Comparison of ENCODE assay signal across 19 cellular contexts in the genomic region with DNA sequence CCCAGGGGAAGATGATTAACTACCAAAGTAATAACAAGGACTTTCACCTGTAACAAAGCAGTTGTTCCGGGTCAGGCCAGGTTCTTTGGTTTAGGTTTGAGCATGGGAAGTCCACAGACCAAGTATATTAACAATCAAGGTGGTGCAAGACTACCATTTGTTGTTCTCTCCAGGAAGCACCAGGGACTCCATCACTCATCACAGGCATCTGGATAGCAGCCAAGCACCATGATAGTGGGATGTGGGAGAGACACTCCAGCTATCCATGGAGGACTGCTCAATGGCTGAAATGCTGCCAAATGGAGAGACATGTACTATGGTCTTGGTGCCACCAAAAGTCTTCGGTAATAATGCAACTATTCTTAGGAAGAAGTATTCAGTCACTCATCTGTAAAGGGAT.
A peak's percentile ranks its signal among the peaks of the same experiment; 100 is the strongest.
DNase-seq lines count a peak whose midpoint lies in the region; ATAC-seq, FAIRE-seq and TF ChIP-seq lines count a peak whose summit lies in the region.
"Had no signal": no experiment of that assay in that cellular context is flagged by ENCODE, and none has a peak within 500 bp of the region (broad histone marks: within the 10 kb centered on the region; RNA-seq: fewer than 3 reads in every experiment).

No MANE protein-coding gene starts in this region.

- H3K9me3 Mint-ChIP-seq in stimulated activated effector memory CD8-positive, alpha-beta T cell treated with anti-CD3 and anti-CD28 coated beads, Interleukin-12 subunit alpha, Interleukin-12 subunit beta, amount 100 ng/mL, for 72 hours: no peaks in the 10 kb centered on the region
- no peaks in the 10 kb centered on the region for H3K9me3 Mint-ChIP-seq in stimulated activated naive B cell treated with anti-CD40 and anti-IgM and Interleukin-4, amounts not matched to agents 10 μg/mL and 1 μg/mL and 100 μg/mL, for 72 hours
- H3K9me3 Mint-ChIP-seq: activated naive CD4-positive, alpha-beta T cell treated with anti-CD3 and anti-CD28 coated beads, Interleukin-2, amount 50 U/mL, for 24 hours; memory B cell had no signal

- H3K27me3 Mint-ChIP-seq in stimulated activated naive B cell treated with anti-CD40 and anti-IgM and Interleukin-4, amounts not matched to agents 10 μg/mL and 1 μg/mL and 100 μg/mL, for 72 hours: no peaks in the 10 kb centered on the region
- H3K27me3 Mint-ChIP-seq: activated naive CD4-positive, alpha-beta T cell treated with anti-CD3 and anti-CD28 coated beads, Interleukin-2, amount 50 U/mL, for 24 hours; memory B cell had no signal

- BruUV-seq in HepG2 (replicated peaks; lab: Mats Ljungman, UMichigan): no TSS peak

- H3K27ac ChIP-seq in HepG2 (ENCODE audit: extremely low read length, insufficient read depth, low read length): no peak overlapping the region
- H3K27ac ChIP-seq: BLaER1 treated with 17β-estradiol and CSF1 and Interleukin-3, amounts not matched to agents 10 nM and 100 nM; breast epithelium; neutrophil; tibial artery had no signal

- no peak overlapping the region for H3K27ac Mint-ChIP-seq in stimulated activated effector memory CD8-positive, alpha-beta T cell treated with anti-CD3 and anti-CD28 coated beads, Interleukin-12 subunit alpha, Interleukin-12 subunit beta, amount 100 ng/mL, for 72 hours
- H3K27ac Mint-ChIP-seq in stimulated activated naive B cell treated with anti-CD40 and anti-IgM and Interleukin-4, amounts not matched to agents 10 μg/mL and 1 μg/mL and 100 μg/mL, for 72 hours: no peak overlapping the region
- H3K27ac Mint-ChIP-seq: activated naive CD4-positive, alpha-beta T cell treated with anti-CD3 and anti-CD28 coated beads, Interleukin-2, amount 50 U/mL, for 24 hours; memory B cell had no signal

- no peak overlapping the region for H3K4me2 ChIP-seq in HepG2 (ENCODE audit: low read depth, low read length)
- H3K4me2 ChIP-seq: BLaER1 treated with 17β-estradiol and CSF1 and Interleukin-3, amounts not matched to agents 10 nM and 100 nM had no signal

- 29% methylated on average over 2 of the region's 2 CpGs for WGBS in HepG2 (ENCODE audit: low lambda C conversion rate)

- TF ChIP-seq RAD21 in HepG2 (CRISPR knock-in tag; IDR thresholded peaks at IDR 0.05): no peak

- FAIRE-seq in HepG2 (lab: Jason Lieb, UNC) (no peak), GM12891 (lab: Jason Lieb, UNC) (no peak)

- H3K4me3 Mint-ChIP-seq in stimulated activated effector memory CD8-positive, alpha-beta T cell treated with anti-CD3 and anti-CD28 coated beads, Interleukin-12 subunit alpha, Interleukin-12 subunit beta, amount 100 ng/mL, for 72 hours: no peak overlapping the region
- H3K4me3 Mint-ChIP-seq in stimulated activated naive B cell treated with anti-CD40 and anti-IgM and Interleukin-4, amounts not matched to agents 10 μg/mL and 1 μg/mL and 100 μg/mL, for 72 hours: no peak overlapping the region
- H3K4me3 Mint-ChIP-seq: activated naive CD4-positive, alpha-beta T cell treated with anti-CD3 and anti-CD28 coated beads, Interleukin-2, amount 50 U/mL, for 24 hours; memory B cell had no signal

- POLR2A ChIA-PET in HepG2 (lab: Yijun Ruan, JAX): no interaction called here

- H3K4me1 Mint-ChIP-seq in stimulated activated effector memory CD8-positive, alpha-beta T cell treated with anti-CD3 and anti-CD28 coated beads, Interleukin-12 subunit alpha, Interleukin-12 subunit beta, amount 100 ng/mL, for 72 hours: peaks cover 27% of the 10 kb centered on the region
- no peaks in the 10 kb centered on the region for H3K4me1 Mint-ChIP-seq in stimulated activated naive B cell treated with anti-CD40 and anti-IgM and Interleukin-4, amounts not matched to agents 10 μg/mL and 1 μg/mL and 100 μg/mL, for 72 hours
- H3K4me1 Mint-ChIP-seq: memory B cell had no signal

- intact Hi-C loops in left colon (cut with DNase I, micrococcal nuclease): no loop called here
- intact Hi-C loops in HepG2 (cut with micrococcal nuclease; ENCODE audit: unreplicated experiment): no loop called here

- no peaks in the 10 kb centered on the region for H4K20me1 ChIP-seq in HepG2 (ENCODE audit: insufficient read depth, low read length)
- H4K20me1 ChIP-seq: BLaER1 treated with 17β-estradiol and CSF1 and Interleukin-3, amounts not matched to agents 10 nM and 100 nM had no signal

- no peaks in the 10 kb centered on the region for H3K27me3 ChIP-seq in HepG2 (ENCODE audit: control insufficient read depth in 1 of 2, insufficient read depth in 2 of 2, low read length in 2 of 2)
- H3K27me3 ChIP-seq: BLaER1 treated with 17β-estradiol and CSF1 and Interleukin-3, amounts not matched to agents 10 nM and 100 nM; breast epithelium; neutrophil; tibial artery had no signal

- H3K36me3 Mint-ChIP-seq in stimulated activated effector memory CD8-positive, alpha-beta T cell treated with anti-CD3 and anti-CD28 coated beads, Interleukin-12 subunit alpha, Interleukin-12 subunit beta, amount 100 ng/mL, for 72 hours: no peaks in the 10 kb centered on the region
- H3K36me3 Mint-ChIP-seq in stimulated activated naive B cell treated with anti-CD40 and anti-IgM and Interleukin-4, amounts not matched to agents 10 μg/mL and 1 μg/mL and 100 μg/mL, for 72 hours: no peaks in the 10 kb centered on the region
- H3K36me3 Mint-ChIP-seq: memory B cell had no signal

- in situ Hi-C loops in HepG2 (cut with HindIII; ENCODE audit: extremely low pct_ligation_motif_present, low pct_unique_long_range_greater_than_20kb): no loop called here

- H2AFZ ChIP-seq in HepG2 (ENCODE audit: low read length): no peak overlapping the region

- TF ChIP-seq POLR2A in HepG2 (IDR thresholded peaks at IDR 0.05; ENCODE audit: insufficient read depth in 1 of 2, low read depth in 2 of 2, low read length in 2 of 2) (no peak), GM12891 (IDR thresholded peaks at IDR 0.05; ENCODE audit: low read depth, low read length) (no peak)

- no peak overlapping the region for H3K9ac ChIP-seq in HepG2 (ENCODE audit: insufficient read depth, low read depth, low read length)
- H3K9ac ChIP-seq: BLaER1 treated with 17β-estradiol and CSF1 and Interleukin-3, amounts not matched to agents 10 nM and 100 nM had no signal

- ATAC-seq in left colon (peak; percentile 37), HepG2 (no peak)
- ATAC-seq in stimulated activated effector memory CD8-positive, alpha-beta T cell treated with anti-CD3 and anti-CD28 coated beads, Interleukin-12 subunit alpha, Interleukin-12 subunit beta, amount 100 ng/mL, for 72 hours: no peak
- ATAC-seq in stimulated activated naive B cell treated with anti-CD40 and anti-IgM and Interleukin-4, amounts not matched to agents 10 μg/mL and 1 μg/mL and 100 μg/mL, for 72 hours (replicated peaks): no peak

- H3K4me3 ChIP-seq in choroid plexus epithelial cell (ENCODE audit: low read depth, low read length) (no peak overlapping the region), HepG2 (replicated peaks in 1 of 3; ENCODE audit: insufficient read depth in 1 of 3, low read depth in 2 of 3, low read length in 3 of 3) (no peak overlapping the region)
- H3K4me3 ChIP-seq: BLaER1 treated with 17β-estradiol and CSF1 and Interleukin-3, amounts not matched to agents 10 nM and 100 nM; breast epithelium; tibial artery had no signal

- CTCF ChIA-PET in HepG2 (lab: Yijun Ruan, JAX; ENCODE audit: low intra/inter-chr PET ratio, low total read pairs): no interaction called here

- H3K36me3 ChIP-seq in HepG2 (replicated peaks in 1 of 2; ENCODE audit: control insufficient read depth in 1 of 2, insufficient read depth in 2 of 2, low read length in 2 of 2): no peaks in the 10 kb centered on the region
- H3K36me3 ChIP-seq: BLaER1 treated with 17β-estradiol and CSF1 and Interleukin-3, amounts not matched to agents 10 nM and 100 nM; breast epithelium; neutrophil; tibial artery had no signal

- no peaks in the 10 kb centered on the region for H3K4me1 ChIP-seq in HepG2 (ENCODE audit: insufficient read depth, low read length)
- H3K4me1 ChIP-seq: breast epithelium had no signal

- H3K9me3 ChIP-seq in HepG2 (ENCODE audit: low read length): no peaks in the 10 kb centered on the region
- H3K9me3 ChIP-seq: BLaER1 treated with 17β-estradiol and CSF1 and Interleukin-3, amounts not matched to agents 10 nM and 100 nM; breast epithelium; neutrophil; tibial artery had no signal

- TF ChIP-seq EP300 in HepG2 (IDR thresholded peaks at IDR 0.05; ENCODE audit: low read depth in 2 of 2, low read length in 2 of 2) (no peak), HepG2 (CRISPR knock-in tag; IDR thresholded peaks at IDR 0.05; ENCODE audit: borderline replicate concordance) (no peak)

- H3K79me2 ChIP-seq in HepG2 (ENCODE audit: insufficient read depth, low read length): no peaks in the 10 kb centered on the region

- TF ChIP-seq CTCF in choroid plexus epithelial cell (conservative IDR thresholded peaks at IDR 0.05; ENCODE audit: low read depth, low read length): no peak
- no peak for TF ChIP-seq CTCF in HepG2 (CRISPR knock-in tag; IDR thresholded peaks at IDR 0.05)

- DNase-seq in DMS153 (lab: John Stamatoyannopoulos, UW): peak; percentile 38
- DNase-seq in NCI-H1105 treated with DMSO at 0.1 percent for 48 hours (lab: John Stamatoyannopoulos, UW): peak; percentile 21
- peak; percentile 16 for DNase-seq in choroid plexus epithelial cell (ENCODE audit: low read depth)
- no peak for DNase-seq in left colon
- DNase-seq in stimulated activated effector memory CD8-positive, alpha-beta T cell treated with anti-CD3 and anti-CD28 coated beads, Interleukin-12 subunit alpha, Interleukin-12 subunit beta, amount 100 ng/mL, for 72 hours (ENCODE audit: low spot score in 2 of 2): no peak
- DNase-seq in HepG2 (ENCODE audit: low spot score): no peak
- DNase-seq in GM12891 (ENCODE audit: insufficient read length, low spot score): no peak
- DNase-seq in stimulated activated naive B cell treated with anti-CD40 and anti-IgM and Interleukin-4, amounts not matched to agents 10 μg/mL and 1 μg/mL and 100 μg/mL, for 72 hours: no peak
- DNase-seq: activated CD4-positive, alpha-beta T cell treated with anti-CD3 and anti-CD28 coated beads for 48 hours; activated T-cell treated with anti-CD3 and anti-CD28 coated beads for 4 hours; DND-41; NCI-H2107; stimulated activated CD4-positive, alpha-beta T cell treated with anti-CD3 and anti-CD28 coated beads, Interleukin-4, amount 100 ng/mL, for 4 hours; tibial artery had no signal

TF ChIP-seq in HepG2, 621 proteins besides CTCF, POLR2A, EP300 and RAD21 (continues in another document):
- TF ChIP-seq ZC3H4 (CRISPR knock-in tag; IDR thresholded peaks at IDR 0.05; ENCODE audit: borderline replicate concordance) (no peak), PAF1 (CRISPR knock-in tag; IDR thresholded peaks at IDR 0.05) (no peak), CBFB (CRISPR knock-in tag; IDR thresholded peaks at IDR 0.05) (no peak), MTF2 (CRISPR knock-in tag; IDR thresholded peaks at IDR 0.05; ENCODE audit: borderline replicate concordance) (no peak), ZNF207 (IDR thresholded peaks at IDR 0.05; ENCODE audit: borderline replicate concordance) (no peak)

TF ChIP-seq in GM12891, 5 proteins besides CTCF, POLR2A, EP300 and RAD21:
- TF ChIP-seq TAF1 (IDR thresholded peaks at IDR 0.05; ENCODE audit: low read depth, low read length) (no peak), SPI1 (IDR thresholded peaks at IDR 0.05; ENCODE audit: low read depth, low read length) (no peak), POU2F2 (IDR thresholded peaks at IDR 0.05; ENCODE audit: low read depth, low read length) (no peak), POLR2AphosphoS5 (IDR thresholded peaks at IDR 0.05; ENCODE audit: low read depth, low read length) (no peak), PAX5 (IDR thresholded peaks at IDR 0.05; ENCODE audit: insufficient read depth, low read length, severe bottlenecking) (no peak)

Comparison
In these comparisons a context has a peak if more than half of its experiments do, and no peak if none do; other contexts are left out.
1. DNase-seq: peak in DMS153 (single experiment), NCI-H1105 treated with DMSO at 0.1 percent for 48 hours (single experiment) and choroid plexus epithelial cell (single experiment); none in left colon (0 of 2), stimulated activated effector memory CD8-positive, alpha-beta T cell treated with anti-CD3 and anti-CD28 coated beads, Interleukin-12 subunit alpha, Interleukin-12 subunit beta, amount 100 ng/mL, for 72 hours (0 of 2), HepG2 (single experiment), GM12891 (single experiment) and stimulated activated naive B cell treated with anti-CD40 and anti-IgM and Interleukin-4, amounts not matched to agents 10 μg/mL and 1 μg/mL and 100 μg/mL, for 72 hours (single experiment).